Comparison of ENCODE assay signal across 6 cellular contexts in genomic region chr9:17682684-17683083, GRCh38.
"Had no signal": no experiment of that assay in that cellular context is flagged by ENCODE, and none has a peak within 500 bp of the region (broad histone marks: within the 10 kb centered on the region; RNA-seq: fewer than 3 reads in every experiment).

No MANE protein-coding gene starts in this region.

- H3K27ac ChIP-seq: HL-60 had no signal

- H3K4me3 ChIP-seq: K562 had no signal

- ATAC-seq: HepG2, K562 had no signal

- DNase-seq: IMR-90, KBM-7, KG1 had no signal
